1 cellular context compared by ENCODE assay signal in genomic region chr4:40212674-40213504, GRCh38.
TF ChIP-seq lines count a peak whose summit lies in the region.

No MANE protein-coding gene starts in this region.

TF ChIP-seq in GM12878, 131 proteins besides CTCF, POLR2A, EP300 and RAD21 (continued from another document):
- TF ChIP-seq PRDM15 (CRISPR knock-in tag; IDR thresholded peaks at IDR 0.05) (no peak), STAT3 (IDR thresholded peaks at IDR 0.05; ENCODE audit: low read depth, low read length) (no peak), ETV6 (conservative IDR thresholded peaks at IDR 0.05 in 1 of 2, IDR thresholded peaks at IDR 0.05 in 1 of 2; ENCODE audit: borderline replicate concordance in 1 of 2, low read depth in 1 of 2) (no peak), ZNF384 (IDR thresholded peaks at IDR 0.05; ENCODE audit: borderline replicate concordance, low read depth, low read length) (peak; percentile 37; the same call in 1 of the 2 replicates), YBX1 (IDR thresholded peaks at IDR 0.05) (no peak), ZBTB11 (CRISPR knock-in tag; IDR thresholded peaks at IDR 0.05) (no peak), BMI1 (IDR thresholded peaks at IDR 0.05; ENCODE audit: borderline replicate concordance) (no peak), POLR2AphosphoS5 (IDR thresholded peaks at IDR 0.05; ENCODE audit: low read length) (peak; percentile 46; the same call in 1 of the 2 replicates), FOXM1 (IDR thresholded peaks at IDR 0.05; ENCODE audit: low read depth, low read length) (0 out of 2 replicates have a peak, but pooled peaks have one; percentile 21), ESRRA (IDR thresholded peaks at IDR 0.05; ENCODE audit: low read length) (no peak), STAT1 (conservative IDR thresholded peaks at IDR 0.05) (no peak), ZZZ3 (IDR thresholded peaks at IDR 0.05; ENCODE audit: control insufficient read depth, insufficient read length, low read depth) (no peak), CREB1 (IDR thresholded peaks at IDR 0.05; ENCODE audit: low read depth) (no peak)
